17 cellular contexts compared by ENCODE assay signal in genomic region chr9:119836036-119836435, GRCh38.
A peak's percentile ranks its signal among the peaks of the same experiment; 100 is the strongest.
DNase-seq lines count a peak whose midpoint lies in the region; ATAC-seq and TF ChIP-seq lines count a peak whose summit lies in the region.
"Had no signal": no experiment of that assay in that cellular context is flagged by ENCODE, and none has a peak within 500 bp of the region (broad histone marks: within the 10 kb centered on the region; RNA-seq: fewer than 3 reads in every experiment).

No MANE protein-coding gene starts in this region.

- POLR2A ChIA-PET in A673 (lab: Charles Lee; ENCODE audit: low non-redundant PET) = no interaction called here

- no peaks in the 10 kb centered on the region for H3K36me3 ChIP-seq in A673 (ENCODE audit: insufficient read depth, low read length, poor library complexity, severe bottlenecking)
- no peaks in the 10 kb centered on the region for H3K36me3 ChIP-seq in endodermal cell (ENCODE audit: control insufficient read depth, insufficient read depth, low read length)
- H3K36me3 ChIP-seq: Peyer's patch had no signal

- H3K27ac ChIP-seq in A673 (ENCODE audit: low read depth, low read length, poor library complexity, severe bottlenecking) = no peak overlapping the region
- H3K27ac ChIP-seq in endodermal cell (ENCODE audit: low read depth, low read length) = no peak overlapping the region
- H3K27ac ChIP-seq: C4-2B, Peyer's patch had no signal

- no peaks in the 10 kb centered on the region for H3K36me3 Mint-ChIP-seq in endodermal cell (ENCODE audit: low read depth)
- H3K36me3 Mint-ChIP-seq in activated T-helper 1 cell treated with anti-CD3 and anti-CD28 coated beads, Interleukin-12 subunit alpha, Interleukin-12 subunit beta, Interleukin-2, Interleukin-4 antibody, amounts not matched to agents 30 ng/mL and 10 ng/mL and 1 ng/mL, durations not matched to agents 14 hours and 24 hours and 36 hours (ENCODE audit: low read depth) = no peaks in the 10 kb centered on the region
- H3K36me3 Mint-ChIP-seq: IgD-negative memory B cell had no signal

- ATAC-seq in HG02884 (IDR thresholded peaks at IDR 0.05; ENCODE audit: unreplicated experiment) (no peak), HG03442 (IDR thresholded peaks at IDR 0.05; ENCODE audit: unreplicated experiment) (no peak)
- ATAC-seq: GM12878, SK-N-SH treated with all-trans-retinoic acid at 6 μM for 48 hours had no signal

- CTCF ChIA-PET in A673 (lab: Charles Lee) = no interaction called here

- H3K27me3 ChIP-seq in A673 (replicated peaks; ENCODE audit: insufficient read depth, low read depth, low read length, poor library complexity) (no peaks in the 10 kb centered on the region), endodermal cell (ENCODE audit: control insufficient read depth, insufficient read depth, low read length, poor library complexity, severe bottlenecking) (no peaks in the 10 kb centered on the region)
- H3K27me3 ChIP-seq: Peyer's patch had no signal

- intact Hi-C loops in A673 (cut with micrococcal nuclease; ENCODE audit: unreplicated experiment) = no loop called here
- intact Hi-C loops in activated T-helper 1 cell treated with anti-CD3 and anti-CD28 coated beads, Interleukin-12 subunit alpha, Interleukin-12 subunit beta, Interleukin-2, Interleukin-4 antibody, amounts not matched to agents 30 ng/mL and 10 ng/mL and 1 ng/mL, durations not matched to agents 14 hours and 24 hours and 36 hours (cut with micrococcal nuclease) = no loop called here

- H3K4me1 ChIP-seq in A673 (ENCODE audit: insufficient read depth, low read length, poor library complexity, severe bottlenecking) (no peaks in the 10 kb centered on the region), endodermal cell (ENCODE audit: control insufficient read depth, insufficient read depth, low read length) (peaks cover 4% of the 10 kb centered on the region)
- H3K4me1 ChIP-seq: Peyer's patch had no signal

- no peaks in the 10 kb centered on the region for H3K9me3 ChIP-seq in A673 (ENCODE audit: low read depth, low read length, poor library complexity, severe bottlenecking)
- peaks cover 3% of the 10 kb centered on the region for H3K9me3 ChIP-seq in endodermal cell (ENCODE audit: control insufficient read depth, low read length)
- H3K9me3 ChIP-seq: Peyer's patch had no signal

- WGBS in endodermal cell (ENCODE audit: insufficient coverage in 1 of 2, insufficient read length in 1 of 2), 2 experiments = 38% methylated on average over 3 of the region's 3 CpGs; no CpG with 5 or more reads in 1 of the 2 experiments

- no peak overlapping the region for H3K4me3 Mint-ChIP-seq in endodermal cell
- no peak overlapping the region for H3K4me3 Mint-ChIP-seq in activated T-helper 1 cell treated with anti-CD3 and anti-CD28 coated beads, Interleukin-12 subunit alpha, Interleukin-12 subunit beta, Interleukin-2, Interleukin-4 antibody, amounts not matched to agents 30 ng/mL and 10 ng/mL and 1 ng/mL, durations not matched to agents 14 hours and 24 hours and 36 hours
- H3K4me3 Mint-ChIP-seq: IgD-negative memory B cell had no signal

- no peak for TF ChIP-seq CTCF in A673 (conservative IDR thresholded peaks at IDR 0.05; ENCODE audit: low read depth, low read length)
- TF ChIP-seq CTCF in endodermal cell (conservative IDR thresholded peaks at IDR 0.05) = no peak

- no peaks in the 10 kb centered on the region for H3K27me3 Mint-ChIP-seq in endodermal cell (ENCODE audit: insufficient read depth)
- no peaks in the 10 kb centered on the region for H3K27me3 Mint-ChIP-seq in activated T-helper 1 cell treated with anti-CD3 and anti-CD28 coated beads, Interleukin-12 subunit alpha, Interleukin-12 subunit beta, Interleukin-2, Interleukin-4 antibody, amounts not matched to agents 30 ng/mL and 10 ng/mL and 1 ng/mL, durations not matched to agents 14 hours and 24 hours and 36 hours (ENCODE audit: insufficient read depth)

- peaks cover 35% of the 10 kb centered on the region for H3K4me1 Mint-ChIP-seq in endodermal cell
- H3K4me1 Mint-ChIP-seq in activated T-helper 1 cell treated with anti-CD3 and anti-CD28 coated beads, Interleukin-12 subunit alpha, Interleukin-12 subunit beta, Interleukin-2, Interleukin-4 antibody, amounts not matched to agents 30 ng/mL and 10 ng/mL and 1 ng/mL, durations not matched to agents 14 hours and 24 hours and 36 hours (ENCODE audit: low read depth) = no peaks in the 10 kb centered on the region
- H3K4me1 Mint-ChIP-seq: IgD-negative memory B cell had no signal

- DNase-seq in A673 (ENCODE audit: low spot score) (peak; percentile 41), NCI-H1092 treated with DMSO at 0.1 percent for 48 hours (lab: John Stamatoyannopoulos, UW) (peak; percentile 16), NCI-H524 treated with DMSO at 0.1 percent for 48 hours (lab: John Stamatoyannopoulos, UW) (peak; percentile 59), endodermal cell (peak; percentile 72)
- no peak for DNase-seq in activated T-helper 1 cell treated with anti-CD3 and anti-CD28 coated beads, Interleukin-12 subunit alpha, Interleukin-12 subunit beta, Interleukin-2, Interleukin-4 antibody, amounts not matched to agents 30 ng/mL and 10 ng/mL and 1 ng/mL, durations not matched to agents 14 hours and 24 hours and 36 hours (ENCODE audit: low spot score)
- no peak for DNase-seq in effector CD4-positive, alpha-beta T cell
- DNase-seq: DMS53, HCEC 1CT, NCI-H1694, Peyer's patch, Right ventricle myocardium superior had no signal

- H3K9ac ChIP-seq in endodermal cell (ENCODE audit: extremely low read depth, low read length, poor library complexity, severe bottlenecking) = no peak overlapping the region

- H3K4me3 ChIP-seq in A673 (ENCODE audit: low read depth, low read length, poor library complexity, severe bottlenecking) = no peak overlapping the region
- H3K4me3 ChIP-seq in endodermal cell (ENCODE audit: low read length) = no peak overlapping the region
- H3K4me3 ChIP-seq: GM12878, Peyer's patch had no signal

- H3K9me3 Mint-ChIP-seq in endodermal cell = no peaks in the 10 kb centered on the region
- H3K9me3 Mint-ChIP-seq in activated T-helper 1 cell treated with anti-CD3 and anti-CD28 coated beads, Interleukin-12 subunit alpha, Interleukin-12 subunit beta, Interleukin-2, Interleukin-4 antibody, amounts not matched to agents 30 ng/mL and 10 ng/mL and 1 ng/mL, durations not matched to agents 14 hours and 24 hours and 36 hours = no peaks in the 10 kb centered on the region

- no TSS peak for BruUV-seq in A673 (replicated peaks; lab: Mats Ljungman, UMichigan)

- peak overlapping the region; percentile 66 for H3K27ac Mint-ChIP-seq in endodermal cell
- no peak overlapping the region for H3K27ac Mint-ChIP-seq in activated T-helper 1 cell treated with anti-CD3 and anti-CD28 coated beads, Interleukin-12 subunit alpha, Interleukin-12 subunit beta, Interleukin-2, Interleukin-4 antibody, amounts not matched to agents 30 ng/mL and 10 ng/mL and 1 ng/mL, durations not matched to agents 14 hours and 24 hours and 36 hours

Comparison
In these comparisons a context has a peak if more than half of its experiments do, and no peak if none do; other contexts are left out.
1. DNase-seq: peak in A673 (single experiment), NCI-H1092 treated with DMSO at 0.1 percent for 48 hours (single experiment), NCI-H524 treated with DMSO at 0.1 percent for 48 hours (single experiment) and endodermal cell (single experiment); none in activated T-helper 1 cell treated with anti-CD3 and anti-CD28 coated beads, Interleukin-12 subunit alpha, Interleukin-12 subunit beta, Interleukin-2, Interleukin-4 antibody, amounts not matched to agents 30 ng/mL and 10 ng/mL and 1 ng/mL, durations not matched to agents 14 hours and 24 hours and 36 hours (single experiment) and effector CD4-positive, alpha-beta T cell (single experiment).